Comparison of ENCODE assay signal across 24 cellular contexts in genomic region chr6:155414049-155414448, GRCh38. TPM values are rescaled to one million over a fixed set of nuclear protein-coding genes. Genes with fewer than 3 reads are reported as not detected.
"Had no signal": no experiment of that assay in that cellular context is flagged by ENCODE, and none has a peak within 500 bp of the region (broad histone marks: within the 10 kb centered on the region; RNA-seq: fewer than 3 reads in every experiment).

No MANE protein-coding gene starts in this region.

- H3K27ac ChIP-seq: SJSA1, SK-N-MC had no signal

- H3K36me3 ChIP-seq: MG63, SJSA1 had no signal

- FAIRE-seq: RCC 7860 had no signal

- H3K4me3 ChIP-seq: MG63, SJSA1, SK-N-MC had no signal

- DNase-seq: IMR-90, Karpas-422, KG1, MG63, NCI-H1092, NCI-H1105 treated with DMSO at 0.1 percent for 48 hours, NCI-H1417 treated with DMSO at 0.1 percent for 48 hours, NCI-H1694, NCI-H187 treated with DMSO at 0.1 percent for 48 hours, NCI-H2029 treated with DMSO at 0.1 percent for 48 hours, NCI-H2171 treated with DMSO at 0.1 percent for 48 hours, NCI-H345, NCI-H446 treated with DMSO at 0.1 percent for 48 hours, NCI-H510A treated with DMSO at 0.1 percent for 48 hours, NCI-H526 treated with DMSO at 0.1 percent for 48 hours, NCI-H748 treated with DMSO at 0.1 percent for 48 hours, Right ventricle myocardium superior, RPMI8226, SIG-M5 had no signal

- H3K27me3 ChIP-seq: MG63, SJSA1 had no signal

- H3K9me3 ChIP-seq: MG63, SJSA1 had no signal

RNA-seq across cellular contexts. Expression of gene NOX3, which starts 41.6 kb away (rescaled TPM):
- total RNA-seq: HT-29; IMR-90; Right ventricle myocardium superior; SJSA1; T-helper 1 cell treated with Interleukin-12 subunit alpha and Interleukin-12 subunit beta and Interleukin-4 antibody, amounts not matched to agents 30 ng/mL and 1 ng/mL, for 36 hours had no signal
- polyA plus RNA-seq: IMR-90 had no signal
